In the genomic region with DNA sequence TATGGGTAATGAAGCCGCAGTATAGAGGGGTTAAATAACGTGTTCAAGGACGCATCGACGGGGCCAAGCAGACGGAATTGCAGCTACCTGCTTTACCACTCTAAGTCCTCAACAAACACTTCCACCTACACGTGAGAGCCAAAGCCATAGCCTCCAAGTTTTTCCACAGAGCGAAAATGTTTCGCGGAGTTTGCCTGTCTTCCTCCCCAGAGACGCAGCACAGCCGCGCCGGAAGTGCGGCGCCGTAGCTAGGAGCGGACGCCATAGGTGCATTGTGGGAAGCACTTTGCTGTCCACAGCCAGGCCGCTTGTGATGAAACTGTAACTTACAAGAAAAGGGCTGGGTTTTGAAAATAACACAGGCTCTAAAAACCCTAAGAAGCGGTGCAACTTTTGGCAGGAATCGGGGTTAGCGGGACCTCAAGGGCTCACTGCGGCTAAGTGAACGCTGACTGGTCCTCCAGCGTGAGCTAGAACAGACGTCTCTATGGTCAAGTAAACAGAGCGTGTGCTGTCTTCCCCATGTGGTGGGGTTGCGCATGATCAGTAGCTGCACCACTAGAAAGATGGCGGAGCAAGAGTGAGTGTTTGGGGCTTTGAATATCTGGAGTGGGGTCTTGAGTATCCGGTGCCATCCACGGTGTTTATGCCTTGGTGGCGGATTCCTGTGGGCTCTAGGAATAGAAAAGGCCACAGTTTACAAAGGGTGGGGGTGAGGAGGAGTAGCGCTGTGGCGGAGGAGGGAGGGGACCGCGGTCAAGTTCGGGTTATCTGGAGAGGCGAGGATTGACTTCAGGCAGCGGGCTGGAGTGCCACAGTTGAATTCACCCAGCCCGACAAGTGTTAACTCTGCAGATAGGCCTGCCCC, we compare ENCODE assay signal across 1 cellular context.
A peak's percentile ranks its signal among the peaks of the same experiment; 100 is the strongest.
TF ChIP-seq lines count a peak whose summit lies in the region.

A gene (plus strand): TSS at position 245 of the 868 bp plus-strand sequence. CDS start 295 bp downstream, at position 540.

TF ChIP-seq in GM12878, 131 proteins besides CTCF, POLR2A, EP300 and RAD21 (continued from another document and continues in another):
- TF ChIP-seq, protein P1, sequence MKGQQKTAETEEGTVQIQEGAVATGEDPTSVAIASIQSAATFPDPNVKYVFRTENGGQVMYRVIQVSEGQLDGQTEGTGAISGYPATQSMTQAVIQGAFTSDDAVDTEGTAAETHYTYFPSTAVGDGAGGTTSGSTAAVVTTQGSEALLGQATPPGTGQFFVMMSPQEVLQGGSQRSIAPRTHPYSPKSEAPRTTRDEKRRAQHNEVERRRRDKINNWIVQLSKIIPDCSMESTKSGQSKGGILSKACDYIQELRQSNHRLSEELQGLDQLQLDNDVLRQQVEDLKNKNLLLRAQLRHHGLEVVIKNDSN (IDR thresholded peaks at IDR 0.05; ENCODE audit: borderline replicate concordance, extremely low read length, insufficient read depth, low read depth, low read length), result peak; percentile 47
- TF ChIP-seq POU2F2 (IDR thresholded peaks at IDR 0.05; ENCODE audit: borderline replicate concordance, low read depth, low read length) (peak; percentile 83; the same call in 1 of the 3 replicates), POLR2AphosphoS5 (IDR thresholded peaks at IDR 0.05; ENCODE audit: low read length) (peak; percentile 99), SIX5 (IDR thresholded peaks at IDR 0.05; ENCODE audit: low read depth, low read length, severe bottlenecking) (peak; percentile 39), POLR2AphosphoS2 (IDR thresholded peaks at IDR 0.05; ENCODE audit: low read depth, low read length) (peak; percentile 90), CBFB (IDR thresholded peaks at IDR 0.05; ENCODE audit: low read depth) (peak; percentile 86), SMAD5 (IDR thresholded peaks at IDR 0.05; ENCODE audit: low read depth) (peak; percentile 78; the same call in 1 of the 2 replicates), FOXM1 (IDR thresholded peaks at IDR 0.05; ENCODE audit: low read depth, low read length) (no peak), ZNF384 (IDR thresholded peaks at IDR 0.05; ENCODE audit: borderline replicate concordance, low read depth, low read length) (no peak), CHD1 (IDR thresholded peaks at IDR 0.05; ENCODE audit: low read depth, low read length) (0 out of 2 replicates have a peak, but pooled peaks have one; percentile 74), TCF12 (IDR thresholded peaks at IDR 0.05; ENCODE audit: low read depth, low read length) (peak; percentile 61; the same call in 1 of the 2 replicates), NRF1 (conservative IDR thresholded peaks at IDR 0.05; ENCODE audit: low read depth, low read length) (peak; percentile 71), TARDBP (IDR thresholded peaks at IDR 0.05; ENCODE audit: borderline replicate concordance) (peak; percentile 25; the same call in 1 of the 2 replicates), BACH1 (IDR thresholded peaks at IDR 0.05; ENCODE audit: borderline replicate concordance) (peak; percentile 54), RBBP5 (conservative IDR thresholded peaks at IDR 0.05) (peak; percentile 95), MYC (IDR thresholded peaks at IDR 0.05; ENCODE audit: insufficient read depth, insufficient read length, insufficient replicate concordance, low read length, severe bottlenecking) (peak; percentile 88), NFIC (IDR thresholded peaks at IDR 0.05; ENCODE audit: low read depth, low read length) (peak; percentile 46; the same call in 1 of the 2 replicates), EGR1 (IDR thresholded peaks at IDR 0.05; ENCODE audit: borderline replicate concordance in 1 of 2, low read depth in 2 of 2, low read length in 2 of 2) (peak in 1 of 2 experiments; percentile 28; a peak in 1 of 3 replicates), STAT1 (conservative IDR thresholded peaks at IDR 0.05) (no peak; the same call in 1 of the 2 replicates), CREB1 (IDR thresholded peaks at IDR 0.05; ENCODE audit: low read depth) (peak; percentile 95), SMAD1 (IDR thresholded peaks at IDR 0.05; ENCODE audit: low read depth, partially characterized antibody) (peak; percentile 89), PML (IDR thresholded peaks at IDR 0.05; ENCODE audit: low read length) (peak; percentile 86; the same call in 1 of the 2 replicates)
- TF ChIP-seq, protein P2, sequence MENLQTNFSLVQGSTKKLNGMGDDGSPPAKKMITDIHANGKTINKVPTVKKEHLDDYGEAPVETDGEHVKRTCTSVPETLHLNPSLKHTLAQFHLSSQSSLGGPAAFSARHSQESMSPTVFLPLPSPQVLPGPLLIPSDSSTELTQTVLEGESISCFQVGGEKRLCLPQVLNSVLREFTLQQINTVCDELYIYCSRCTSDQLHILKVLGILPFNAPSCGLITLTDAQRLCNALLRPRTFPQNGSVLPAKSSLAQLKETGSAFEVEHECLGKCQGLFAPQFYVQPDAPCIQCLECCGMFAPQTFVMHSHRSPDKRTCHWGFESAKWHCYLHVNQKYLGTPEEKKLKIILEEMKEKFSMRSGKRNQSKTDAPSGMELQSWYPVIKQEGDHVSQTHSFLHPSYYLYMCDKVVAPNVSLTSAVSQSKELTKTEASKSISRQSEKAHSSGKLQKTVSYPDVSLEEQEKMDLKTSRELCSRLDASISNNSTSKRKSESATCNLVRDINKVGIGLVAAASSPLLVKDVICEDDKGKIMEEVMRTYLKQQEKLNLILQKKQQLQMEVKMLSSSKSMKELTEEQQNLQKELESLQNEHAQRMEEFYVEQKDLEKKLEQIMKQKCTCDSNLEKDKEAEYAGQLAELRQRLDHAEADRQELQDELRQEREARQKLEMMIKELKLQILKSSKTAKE (IDR thresholded peaks at IDR 0.05; ENCODE audit: low read depth, poor library complexity, severe bottlenecking), result peak; percentile 41
- TF ChIP-seq, protein P3, sequence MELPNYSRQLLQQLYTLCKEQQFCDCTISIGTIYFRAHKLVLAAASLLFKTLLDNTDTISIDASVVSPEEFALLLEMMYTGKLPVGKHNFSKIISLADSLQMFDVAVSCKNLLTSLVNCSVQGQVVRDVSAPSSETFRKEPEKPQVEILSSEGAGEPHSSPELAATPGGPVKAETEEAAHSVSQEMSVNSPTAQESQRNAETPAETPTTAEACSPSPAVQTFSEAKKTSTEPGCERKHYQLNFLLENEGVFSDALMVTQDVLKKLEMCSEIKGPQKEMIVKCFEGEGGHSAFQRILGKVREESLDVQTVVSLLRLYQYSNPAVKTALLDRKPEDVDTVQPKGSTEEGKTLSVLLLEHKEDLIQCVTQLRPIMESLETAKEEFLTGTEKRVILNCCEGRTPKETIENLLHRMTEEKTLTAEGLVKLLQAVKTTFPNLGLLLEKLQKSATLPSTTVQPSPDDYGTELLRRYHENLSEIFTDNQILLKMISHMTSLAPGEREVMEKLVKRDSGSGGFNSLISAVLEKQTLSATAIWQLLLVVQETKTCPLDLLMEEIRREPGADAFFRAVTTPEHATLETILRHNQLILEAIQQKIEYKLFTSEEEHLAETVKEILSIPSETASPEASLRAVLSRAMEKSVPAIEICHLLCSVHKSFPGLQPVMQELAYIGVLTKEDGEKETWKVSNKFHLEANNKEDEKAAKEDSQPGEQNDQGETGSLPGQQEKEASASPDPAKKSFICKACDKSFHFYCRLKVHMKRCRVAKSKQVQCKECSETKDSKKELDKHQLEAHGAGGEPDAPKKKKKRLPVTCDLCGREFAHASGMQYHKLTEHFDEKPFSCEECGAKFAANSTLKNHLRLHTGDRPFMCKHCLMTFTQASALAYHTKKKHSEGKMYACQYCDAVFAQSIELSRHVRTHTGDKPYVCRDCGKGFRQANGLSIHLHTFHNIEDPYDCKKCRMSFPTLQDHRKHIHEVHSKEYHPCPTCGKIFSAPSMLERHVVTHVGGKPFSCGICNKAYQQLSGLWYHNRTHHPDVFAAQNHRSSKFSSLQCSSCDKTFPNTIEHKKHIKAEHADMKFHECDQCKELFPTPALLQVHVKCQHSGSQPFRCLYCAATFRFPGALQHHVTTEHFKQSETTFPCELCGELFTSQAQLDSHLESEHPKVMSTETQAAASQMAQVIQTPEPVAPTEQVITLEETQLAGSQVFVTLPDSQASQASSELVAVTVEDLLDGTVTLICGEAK (IDR thresholded peaks at IDR 0.05; ENCODE audit: borderline replicate concordance), result peak; percentile 92
- TF ChIP-seq, protein P4, sequence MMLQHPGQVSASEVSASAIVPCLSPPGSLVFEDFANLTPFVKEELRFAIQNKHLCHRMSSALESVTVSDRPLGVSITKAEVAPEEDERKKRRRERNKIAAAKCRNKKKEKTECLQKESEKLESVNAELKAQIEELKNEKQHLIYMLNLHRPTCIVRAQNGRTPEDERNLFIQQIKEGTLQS (IDR thresholded peaks at IDR 0.05; ENCODE audit: borderline replicate concordance, extremely low read depth, low read depth, low read length), result peak; percentile 50; the same call in 1 of the 2 replicates
- TF ChIP-seq, protein P5, sequence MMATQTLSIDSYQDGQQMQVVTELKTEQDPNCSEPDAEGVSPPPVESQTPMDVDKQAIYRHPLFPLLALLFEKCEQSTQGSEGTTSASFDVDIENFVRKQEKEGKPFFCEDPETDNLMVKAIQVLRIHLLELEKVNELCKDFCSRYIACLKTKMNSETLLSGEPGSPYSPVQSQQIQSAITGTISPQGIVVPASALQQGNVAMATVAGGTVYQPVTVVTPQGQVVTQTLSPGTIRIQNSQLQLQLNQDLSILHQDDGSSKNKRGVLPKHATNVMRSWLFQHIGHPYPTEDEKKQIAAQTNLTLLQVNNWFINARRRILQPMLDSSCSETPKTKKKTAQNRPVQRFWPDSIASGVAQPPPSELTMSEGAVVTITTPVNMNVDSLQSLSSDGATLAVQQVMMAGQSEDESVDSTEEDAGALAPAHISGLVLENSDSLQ (IDR thresholded peaks at IDR 0.05), result 0 out of 2 replicates have a peak, but pooled peaks have one; percentile 6
- TF ChIP-seq, protein P6, sequence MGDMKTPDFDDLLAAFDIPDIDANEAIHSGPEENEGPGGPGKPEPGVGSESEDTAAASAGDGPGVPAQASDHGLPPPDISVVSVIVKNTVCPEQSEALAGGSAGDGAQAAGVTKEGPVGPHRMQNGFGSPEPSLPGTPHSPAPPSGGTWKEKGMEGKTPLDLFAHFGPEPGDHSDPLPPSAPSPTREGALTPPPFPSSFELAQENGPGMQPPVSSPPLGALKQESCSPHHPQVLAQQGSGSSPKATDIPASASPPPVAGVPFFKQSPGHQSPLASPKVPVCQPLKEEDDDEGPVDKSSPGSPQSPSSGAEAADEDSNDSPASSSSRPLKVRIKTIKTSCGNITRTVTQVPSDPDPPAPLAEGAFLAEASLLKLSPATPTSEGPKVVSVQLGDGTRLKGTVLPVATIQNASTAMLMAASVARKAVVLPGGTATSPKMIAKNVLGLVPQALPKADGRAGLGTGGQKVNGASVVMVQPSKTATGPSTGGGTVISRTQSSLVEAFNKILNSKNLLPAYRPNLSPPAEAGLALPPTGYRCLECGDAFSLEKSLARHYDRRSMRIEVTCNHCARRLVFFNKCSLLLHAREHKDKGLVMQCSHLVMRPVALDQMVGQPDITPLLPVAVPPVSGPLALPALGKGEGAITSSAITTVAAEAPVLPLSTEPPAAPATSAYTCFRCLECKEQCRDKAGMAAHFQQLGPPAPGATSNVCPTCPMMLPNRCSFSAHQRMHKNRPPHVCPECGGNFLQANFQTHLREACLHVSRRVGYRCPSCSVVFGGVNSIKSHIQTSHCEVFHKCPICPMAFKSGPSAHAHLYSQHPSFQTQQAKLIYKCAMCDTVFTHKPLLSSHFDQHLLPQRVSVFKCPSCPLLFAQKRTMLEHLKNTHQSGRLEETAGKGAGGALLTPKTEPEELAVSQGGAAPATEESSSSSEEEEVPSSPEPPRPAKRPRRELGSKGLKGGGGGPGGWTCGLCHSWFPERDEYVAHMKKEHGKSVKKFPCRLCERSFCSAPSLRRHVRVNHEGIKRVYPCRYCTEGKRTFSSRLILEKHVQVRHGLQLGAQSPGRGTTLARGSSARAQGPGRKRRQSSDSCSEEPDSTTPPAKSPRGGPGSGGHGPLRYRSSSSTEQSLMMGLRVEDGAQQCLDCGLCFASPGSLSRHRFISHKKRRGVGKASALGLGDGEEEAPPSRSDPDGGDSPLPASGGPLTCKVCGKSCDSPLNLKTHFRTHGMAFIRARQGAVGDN (IDR thresholded peaks at IDR 0.05), result peak; percentile 79
- TF ChIP-seq, protein P7, sequence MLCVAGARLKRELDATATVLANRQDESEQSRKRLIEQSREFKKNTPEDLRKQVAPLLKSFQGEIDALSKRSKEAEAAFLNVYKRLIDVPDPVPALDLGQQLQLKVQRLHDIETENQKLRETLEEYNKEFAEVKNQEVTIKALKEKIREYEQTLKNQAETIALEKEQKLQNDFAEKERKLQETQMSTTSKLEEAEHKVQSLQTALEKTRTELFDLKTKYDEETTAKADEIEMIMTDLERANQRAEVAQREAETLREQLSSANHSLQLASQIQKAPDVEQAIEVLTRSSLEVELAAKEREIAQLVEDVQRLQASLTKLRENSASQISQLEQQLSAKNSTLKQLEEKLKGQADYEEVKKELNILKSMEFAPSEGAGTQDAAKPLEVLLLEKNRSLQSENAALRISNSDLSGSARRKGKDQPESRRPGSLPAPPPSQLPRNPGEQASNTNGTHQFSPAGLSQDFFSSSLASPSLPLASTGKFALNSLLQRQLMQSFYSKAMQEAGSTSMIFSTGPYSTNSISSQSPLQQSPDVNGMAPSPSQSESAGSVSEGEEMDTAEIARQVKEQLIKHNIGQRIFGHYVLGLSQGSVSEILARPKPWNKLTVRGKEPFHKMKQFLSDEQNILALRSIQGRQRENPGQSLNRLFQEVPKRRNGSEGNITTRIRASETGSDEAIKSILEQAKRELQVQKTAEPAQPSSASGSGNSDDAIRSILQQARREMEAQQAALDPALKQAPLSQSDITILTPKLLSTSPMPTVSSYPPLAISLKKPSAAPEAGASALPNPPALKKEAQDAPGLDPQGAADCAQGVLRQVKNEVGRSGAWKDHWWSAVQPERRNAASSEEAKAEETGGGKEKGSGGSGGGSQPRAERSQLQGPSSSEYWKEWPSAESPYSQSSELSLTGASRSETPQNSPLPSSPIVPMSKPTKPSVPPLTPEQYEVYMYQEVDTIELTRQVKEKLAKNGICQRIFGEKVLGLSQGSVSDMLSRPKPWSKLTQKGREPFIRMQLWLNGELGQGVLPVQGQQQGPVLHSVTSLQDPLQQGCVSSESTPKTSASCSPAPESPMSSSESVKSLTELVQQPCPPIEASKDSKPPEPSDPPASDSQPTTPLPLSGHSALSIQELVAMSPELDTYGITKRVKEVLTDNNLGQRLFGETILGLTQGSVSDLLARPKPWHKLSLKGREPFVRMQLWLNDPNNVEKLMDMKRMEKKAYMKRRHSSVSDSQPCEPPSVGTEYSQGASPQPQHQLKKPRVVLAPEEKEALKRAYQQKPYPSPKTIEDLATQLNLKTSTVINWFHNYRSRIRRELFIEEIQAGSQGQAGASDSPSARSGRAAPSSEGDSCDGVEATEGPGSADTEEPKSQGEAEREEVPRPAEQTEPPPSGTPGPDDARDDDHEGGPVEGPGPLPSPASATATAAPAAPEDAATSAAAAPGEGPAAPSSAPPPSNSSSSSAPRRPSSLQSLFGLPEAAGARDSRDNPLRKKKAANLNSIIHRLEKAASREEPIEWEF (IDR thresholded peaks at IDR 0.05; ENCODE audit: insufficient replicate concordance, low read depth, low read length), result no peak
- TF ChIP-seq, protein P8, sequence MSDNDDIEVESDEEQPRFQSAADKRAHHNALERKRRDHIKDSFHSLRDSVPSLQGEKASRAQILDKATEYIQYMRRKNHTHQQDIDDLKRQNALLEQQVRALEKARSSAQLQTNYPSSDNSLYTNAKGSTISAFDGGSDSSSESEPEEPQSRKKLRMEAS (IDR thresholded peaks at IDR 0.05; ENCODE audit: low read depth, low read length), result peak; percentile 89
- TF ChIP-seq, protein P9, sequence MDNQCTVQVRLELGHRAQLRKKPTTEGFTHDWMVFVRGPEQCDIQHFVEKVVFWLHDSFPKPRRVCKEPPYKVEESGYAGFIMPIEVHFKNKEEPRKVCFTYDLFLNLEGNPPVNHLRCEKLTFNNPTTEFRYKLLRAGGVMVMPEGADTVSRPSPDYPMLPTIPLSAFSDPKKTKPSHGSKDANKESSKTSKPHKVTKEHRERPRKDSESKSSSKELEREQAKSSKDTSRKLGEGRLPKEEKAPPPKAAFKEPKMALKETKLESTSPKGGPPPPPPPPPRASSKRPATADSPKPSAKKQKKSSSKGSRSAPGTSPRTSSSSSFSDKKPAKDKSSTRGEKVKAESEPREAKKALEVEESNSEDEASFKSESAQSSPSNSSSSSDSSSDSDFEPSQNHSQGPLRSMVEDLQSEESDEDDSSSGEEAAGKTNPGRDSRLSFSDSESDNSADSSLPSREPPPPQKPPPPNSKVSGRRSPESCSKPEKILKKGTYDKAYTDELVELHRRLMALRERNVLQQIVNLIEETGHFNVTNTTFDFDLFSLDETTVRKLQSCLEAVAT (IDR thresholded peaks at IDR 0.05), result peak; percentile 38; the same call in 1 of the 2 replicates
